In genomic region chr3:4821975-4822374, GRCh38 we compare ENCODE assay signal across 8 cellular contexts.
DNase-seq lines count a peak whose midpoint lies in the region; TF ChIP-seq lines count a peak whose summit lies in the region.

No MANE protein-coding gene starts in this region.

- no peak overlapping the region for H3K4me3 ChIP-seq in mesenchymal stem cell (ENCODE audit: insufficient read depth in 1 of 2, low read depth in 1 of 2, low read length in 2 of 2)

- H3K4me3 Mint-ChIP-seq in IgD-negative memory B cell: no peak overlapping the region
- H3K4me3 Mint-ChIP-seq in CD14-positive monocyte: no peak overlapping the region

- peaks cover 25 to 32% (median 31%) of the 10 kb centered on the region in 3 donors for H3K4me1 Mint-ChIP-seq in IgD-negative memory B cell
- H3K4me1 Mint-ChIP-seq in CD14-positive monocyte: peaks cover 31% of the 10 kb centered on the region

- peak overlapping the region; percentile 45 for H2AK5ac ChIP-seq in mesenchymal stem cell (ENCODE audit: low read length, severe bottlenecking)

- H2AFZ ChIP-seq in mesenchymal stem cell (ENCODE audit: low read depth, low read length): no peak overlapping the region

- H3K9me3 ChIP-seq in mesenchymal stem cell (ENCODE audit: control insufficient read depth, low read length): peaks cover 17% of the 10 kb centered on the region

- H3K27ac ChIP-seq in mesenchymal stem cell (ENCODE audit: low read length, poor library complexity, severe bottlenecking): no peak overlapping the region

- H3K4me2 ChIP-seq in mesenchymal stem cell (ENCODE audit: low read length, poor library complexity, severe bottlenecking): no peak overlapping the region

- 95% methylated on average over 11 of the region's 11 CpGs for WGBS in mesenchymal stem cell

- peak; percentile 69 for DNase-seq in activated T-cell treated with anti-CD3 and anti-CD28 coated beads for 24 hours (ENCODE audit: low read depth)
- no peak for DNase-seq in mesenchymal stem cell
- peak; percentile 49 to 61 for DNase-seq in stimulated activated CD8-positive, alpha-beta memory T cell treated with anti-CD3 and anti-CD28 coated beads, Interleukin-7, amount 100 ng/mL, for 1 hour (ENCODE audit: low read depth in 2 of 2)
- no peak for DNase-seq in CD14-positive monocyte (ENCODE audit: low spot score)
- DNase-seq in HCEC 1CT: no peak
- DNase-seq in dedifferentiated amniotic fluid mesenchymal stem cell (ENCODE audit: extremely low spot score): no peak
- DNase-seq in NCI-H446 treated with DMSO at 0.1 percent for 48 hours (lab: John Stamatoyannopoulos, UW): no peak

- H3K36me3 ChIP-seq in mesenchymal stem cell (ENCODE audit: control insufficient read depth in 1 of 2, insufficient read depth in 2 of 2, low read depth in 1 of 2, low read length in 2 of 2): peaks cover 0 to 9% of the 10 kb centered on the region in 2 experiments

- H2BK120ac ChIP-seq in mesenchymal stem cell (ENCODE audit: low read depth, low read length): no peak overlapping the region

- no peak overlapping the region for H3K18ac ChIP-seq in mesenchymal stem cell (ENCODE audit: low read depth in 1 of 2, low read length in 2 of 2)

- peaks cover 0 to 3% of the 10 kb centered on the region in 2 experiments for H3K27me3 ChIP-seq in mesenchymal stem cell (ENCODE audit: control insufficient read depth in 1 of 2, insufficient read depth in 1 of 2, low read length in 2 of 2)

- H4K91ac ChIP-seq in mesenchymal stem cell (ENCODE audit: low read length): peak overlapping the region; percentile 5

- H4K8ac ChIP-seq in mesenchymal stem cell (ENCODE audit: low read length): no peak overlapping the region

- peak overlapping the region in 1 of 2 experiments; percentile 0 for H3K14ac ChIP-seq in mesenchymal stem cell (ENCODE audit: low read length in 2 of 2)

- no peak overlapping the region for H3K23ac ChIP-seq in mesenchymal stem cell (ENCODE audit: low read length in 2 of 2)

- H3K36me3 Mint-ChIP-seq in IgD-negative memory B cell (peaks cover 16% of the 10 kb centered on the region), CD14-positive monocyte (peaks cover 85 to 88% of the 10 kb centered on the region in 2 donors)

- no peak overlapping the region for H3K9ac ChIP-seq in mesenchymal stem cell (ENCODE audit: low read length)

- no peaks in the 10 kb centered on the region for H3K9me3 Mint-ChIP-seq in IgD-negative memory B cell
- peaks cover 0 to 3% (median 0%) of the 10 kb centered on the region in 7 donors for H3K9me3 Mint-ChIP-seq in CD14-positive monocyte

- no peak overlapping the region for H3K4ac ChIP-seq in mesenchymal stem cell (ENCODE audit: low read depth in 1 of 2, low read length in 2 of 2)

- no peak overlapping the region for H2BK5ac ChIP-seq in mesenchymal stem cell (ENCODE audit: low read depth, low read length, poor library complexity, severe bottlenecking)

- TF ChIP-seq CTCF in CD14-positive monocyte (IDR thresholded peaks at IDR 0.05): no peak

- H3K27ac Mint-ChIP-seq in IgD-negative memory B cell: peak overlapping the region in 2 of 3 donors; percentile 16 to 83
- no peak overlapping the region for H3K27ac Mint-ChIP-seq in CD14-positive monocyte

- no peaks in the 10 kb centered on the region for H3K79me1 ChIP-seq in mesenchymal stem cell (replicated peaks; ENCODE audit: low read length, poor library complexity, severe bottlenecking)

- H2BK12ac ChIP-seq in mesenchymal stem cell (ENCODE audit: low read length in 2 of 2): no peak overlapping the region

- intact Hi-C loops in CD14-positive monocyte (cut with micrococcal nuclease): no loop called here

- H3K4me1 ChIP-seq in mesenchymal stem cell (ENCODE audit: control insufficient read depth, insufficient read depth, low read depth, low read length): peaks cover 36% of the 10 kb centered on the region

- H3K27me3 Mint-ChIP-seq in IgD-negative memory B cell (peaks cover 2% of the 10 kb centered on the region), CD14-positive monocyte (ENCODE audit: low read depth in 3 of 3) (peaks cover 0 to 4% (median 3%) of the 10 kb centered on the region in 3 donors)

- H2BK15ac ChIP-seq in mesenchymal stem cell (ENCODE audit: low read depth, poor library complexity, severe bottlenecking): no peak overlapping the region

Comparison
In these comparisons a context has a peak if more than half of its experiments do, and no peak if none do; other contexts are left out.
1. H3K27ac Mint-ChIP-seq: peak in IgD-negative memory B cell (2 of 3); none in CD14-positive monocyte (0 of 7).
2. DNase-seq: peak in activated T-cell treated with anti-CD3 and anti-CD28 coated beads for 24 hours (single experiment) and stimulated activated CD8-positive, alpha-beta memory T cell treated with anti-CD3 and anti-CD28 coated beads, Interleukin-7, amount 100 ng/mL, for 1 hour (2 of 2); none in mesenchymal stem cell (single experiment), CD14-positive monocyte (single experiment), HCEC 1CT (single experiment), dedifferentiated amniotic fluid mesenchymal stem cell (single experiment) and NCI-H446 treated with DMSO at 0.1 percent for 48 hours (single experiment).